ENCODE assay signal across 25 cellular contexts in the genomic region with DNA sequence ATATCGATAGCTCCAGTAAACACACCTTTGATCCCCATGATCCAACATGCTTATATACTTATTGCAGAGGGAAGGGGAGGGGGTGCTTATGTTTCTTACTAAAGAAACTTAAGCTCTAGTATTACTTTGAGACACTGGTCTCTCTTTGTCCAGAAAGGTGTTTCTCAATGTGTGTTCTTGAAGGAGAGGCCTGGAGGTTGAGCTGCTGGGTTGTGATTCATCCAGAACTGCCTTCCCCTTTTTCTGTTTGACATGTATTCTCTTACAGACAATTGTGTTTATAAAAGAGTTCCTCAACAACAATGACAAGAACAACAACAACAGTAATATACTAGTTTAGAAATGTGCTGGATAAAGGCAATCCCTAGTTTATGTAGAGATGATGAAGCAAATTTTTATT.
"Had no signal": no experiment of that assay in that cellular context is flagged by ENCODE, and none has a peak within 500 bp of the region (broad histone marks: within the 10 kb centered on the region; RNA-seq: fewer than 3 reads in every experiment).

No MANE protein-coding gene starts in this region.

- H3K4me3 ChIP-seq: coronary artery, dorsolateral prefrontal cortex, esophagus squamous epithelium, gastrocnemius medialis, heart right ventricle, left lung, lower lobe of right lung, mucosa of descending colon had no signal

- FAIRE-seq: colon, endothelial cell of umbilical vein, islet of Langerhans, keratinocyte had no signal

- DNase-seq: dermis blood vessel endothelial cell; dorsolateral prefrontal cortex; effector CD4-positive, alpha-beta T cell; effector memory CD4-positive, alpha-beta T cell; erythroblast; esophagus squamous epithelium; foreskin fibroblast; foreskin melanocyte; gastrocnemius medialis; glutamatergic neuron; head of caudate nucleus; heart right ventricle; hippocampal formation; left cardiac atrium; left lung; left ventricle myocardium superior; lower lobe of right lung; mesenchymal stem cell; mucosa of descending colon; naive B cell had no signal
